1 cellular context compared by ENCODE assay signal in genomic region chr3:38115645-38116427, GRCh38.
TF ChIP-seq lines count a peak whose summit lies in the region.

No MANE protein-coding gene starts in this region.

TF ChIP-seq in K562, 482 proteins besides CTCF, POLR2A, EP300 and RAD21:
- TF ChIP-seq, protein P1, sequence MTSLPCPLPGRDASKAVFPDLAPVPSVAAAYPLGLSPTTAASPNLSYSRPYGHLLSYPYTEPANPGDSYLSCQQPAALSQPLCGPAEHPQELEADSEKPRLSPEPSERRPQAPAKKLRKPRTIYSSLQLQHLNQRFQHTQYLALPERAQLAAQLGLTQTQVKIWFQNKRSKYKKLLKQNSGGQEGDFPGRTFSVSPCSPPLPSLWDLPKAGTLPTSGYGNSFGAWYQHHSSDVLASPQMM (CRISPR knock-in tag; IDR thresholded peaks at IDR 0.05) = no peak
- TF ChIP-seq LCOR (CRISPR knock-in tag; IDR thresholded peaks at IDR 0.05) (no peak), GABPB1 (CRISPR knock-in tag; IDR thresholded peaks at IDR 0.05) (peak; percentile 24; the same call in 1 of the 2 replicates), ATF6 (CRISPR knock-in tag; IDR thresholded peaks at IDR 0.05) (no peak), BRD4 (IDR thresholded peaks at IDR 0.05) (no peak), ZNF444 (CRISPR knock-in tag; IDR thresholded peaks at IDR 0.05) (no peak), TEAD1 (CRISPR knock-in tag; IDR thresholded peaks at IDR 0.05) (no peak), ZNF79 (CRISPR knock-in tag; IDR thresholded peaks at IDR 0.05; ENCODE audit: low read depth) (no peak), SRF (CRISPR knock-in tag; IDR thresholded peaks at IDR 0.05) (no peak)
